8 cellular contexts compared by ENCODE assay signal in the genomic region with DNA sequence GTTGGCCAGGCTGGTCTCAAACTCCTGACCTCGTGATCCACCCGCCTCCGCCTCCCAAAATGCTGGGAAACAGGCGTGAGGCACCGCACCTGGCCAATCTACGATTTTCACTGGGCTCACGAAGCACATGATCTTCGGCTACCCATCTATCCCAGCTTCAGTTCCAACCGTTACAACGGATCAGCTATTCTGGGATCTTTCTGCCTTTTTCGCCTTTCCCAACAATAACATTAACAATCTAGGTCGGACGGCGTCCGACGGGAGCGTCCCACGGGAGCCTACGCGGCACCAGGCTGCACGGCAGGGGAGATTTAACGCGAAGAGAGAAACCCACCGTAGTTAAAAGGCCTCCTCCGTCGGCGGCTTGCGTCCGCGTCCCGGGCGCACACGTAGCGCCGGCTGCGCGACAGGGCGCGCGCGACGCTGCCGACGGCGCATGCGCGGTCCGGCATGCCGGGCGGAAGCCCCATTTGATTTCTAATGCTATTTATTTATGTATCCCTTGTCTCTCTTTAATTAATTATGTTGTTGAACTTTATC.
DNase-seq lines count a peak whose midpoint lies in the region; ATAC-seq and TF ChIP-seq lines count a peak whose summit lies in the region.

A gene (minus strand): TSS at position 394 of the 540 bp plus-strand sequence.

- H3K4me3 Mint-ChIP-seq in mesothelial cell of epicardium, result peak within 1 kb of the TSS; percentile 85

- DNase-seq in AG10803 (ENCODE audit: low read depth) (peak; percentile 54), MV-4-11 (lab: John Stamatoyannopoulos, UW) (peak; percentile 48), mesothelial cell of epicardium (ENCODE audit: low spot score in 2 of 2, unreplicated experiment in 2 of 2) (peak in 1 of 2 experiments; percentile 58)
- peak; percentile 47 to 54 for DNase-seq in activated CD4-positive, alpha-beta T cell treated with anti-CD3 and anti-CD28 coated beads for 4 hours
- peak; percentile 19 for DNase-seq in stimulated activated CD8-positive, alpha-beta memory T cell treated with anti-CD3 and anti-CD28 coated beads, Interleukin-7, amount 100 ng/mL, for 24 hours (ENCODE audit: low read depth)

- H3K27ac ChIP-seq in duodenal mucosa (ENCODE audit: low read depth, low read length), result no peak within 1 kb of the TSS

- peaks cover 0 to 3% of the 10 kb centered on the region in 2 donors for H3K9me3 ChIP-seq in duodenal mucosa (ENCODE audit: control insufficient read depth in 1 of 2, low read length in 2 of 2)

- peak; percentile 64 for ATAC-seq in GM19372 (IDR thresholded peaks at IDR 0.05; ENCODE audit: low read depth, unreplicated experiment)
- ATAC-seq in HG03135 (IDR thresholded peaks at IDR 0.05; ENCODE audit: unreplicated experiment), result no peak

- H3K36me3 ChIP-seq in duodenal mucosa (ENCODE audit: control insufficient read depth in 1 of 2, insufficient read depth in 2 of 2, low read length in 2 of 2), result peaks cover 0 to 8% of the 10 kb centered on the region in 2 donors

- peaks cover 6% of the 10 kb centered on the region for H3K4me1 Mint-ChIP-seq in mesothelial cell of epicardium

- H3K27ac Mint-ChIP-seq in mesothelial cell of epicardium, result peak within 1 kb of the TSS; percentile 87

- peak within 1 kb of the TSS; percentile 79 for H3K4me3 ChIP-seq in AG10803 (ENCODE audit: low read length)
- peak within 1 kb of the TSS; percentile 88 to 90 for H3K4me3 ChIP-seq in duodenal mucosa (ENCODE audit: low read depth in 1 of 2, low read length in 2 of 2)

- H3K9me3 Mint-ChIP-seq in mesothelial cell of epicardium, result peaks cover 40% of the 10 kb centered on the region

- TF ChIP-seq CTCF in AG10803 (conservative IDR thresholded peaks at IDR 0.05; ENCODE audit: low read length) (no peak), mesothelial cell of epicardium (IDR thresholded peaks at IDR 0.05; ENCODE audit: unreplicated experiment) (no peak)

- peaks cover 37% of the 10 kb centered on the region for H3K36me3 Mint-ChIP-seq in mesothelial cell of epicardium

- H3K4me1 ChIP-seq in duodenal mucosa (ENCODE audit: control insufficient read depth in 1 of 2, insufficient read depth in 2 of 2, low read length in 2 of 2), result no peaks in the 10 kb centered on the region

- peaks cover 4 to 14% of the 10 kb centered on the region in 2 donors for H3K27me3 ChIP-seq in duodenal mucosa (ENCODE audit: control insufficient read depth in 1 of 2, insufficient read depth in 2 of 2, low read length in 2 of 2)

- peaks cover 21% of the 10 kb centered on the region for H3K27me3 Mint-ChIP-seq in mesothelial cell of epicardium (ENCODE audit: low read depth)

- H3K9ac ChIP-seq in duodenal mucosa (ENCODE audit: low read depth in 1 of 2, low read length in 2 of 2), result peak within 1 kb of the TSS; percentile 63 to 84
